18 cellular contexts compared by ENCODE assay signal in genomic region chr15:78623786-78624497, GRCh38. TPM values are rescaled to one million over a fixed set of nuclear protein-coding genes. Genes with fewer than 3 reads are reported as not detected.
A peak's percentile ranks its signal among the peaks of the same experiment; 100 is the strongest.
DNase-seq lines count a peak whose midpoint lies in the region; ATAC-seq and TF ChIP-seq lines count a peak whose summit lies in the region.
"Had no signal": no experiment of that assay in that cellular context is flagged by ENCODE, and none has a peak within 500 bp of the region (broad histone marks: within the 10 kb centered on the region; RNA-seq: fewer than 3 reads in every experiment).

No MANE protein-coding gene starts in this region.

- H3K36me3 Mint-ChIP-seq in H9 (ENCODE audit: insufficient read depth in 1 of 3, low read depth in 3 of 3) = no peaks in the 10 kb centered on the region

- H3K18ac ChIP-seq in H9 (ENCODE audit: insufficient read length, low read depth, low read length) = no peak overlapping the region

- H2BK15ac ChIP-seq in H9 (ENCODE audit: low read depth, low read length) = no peak overlapping the region

- H3K27me3 ChIP-seq in RWPE2 (ENCODE audit: insufficient read depth, poor library complexity, severe bottlenecking) = peaks cover 37% of the 10 kb centered on the region
- H3K27me3 ChIP-seq in hepatocyte = peaks cover 70% of the 10 kb centered on the region
- H3K27me3 ChIP-seq in H9 (ENCODE audit: insufficient read depth, low read length) = peaks cover 7% of the 10 kb centered on the region; the same call in 1 of the 2 replicates

- H3K79me2 ChIP-seq in hepatocyte (no peaks in the 10 kb centered on the region), H9 (ENCODE audit: insufficient read depth, low read length) (no peaks in the 10 kb centered on the region)

- H3K4me1 ChIP-seq in RWPE2 (ENCODE audit: insufficient read depth, poor library complexity, severe bottlenecking) = peaks cover 8% of the 10 kb centered on the region
- no peaks in the 10 kb centered on the region for H3K4me1 ChIP-seq in hepatocyte (ENCODE audit: insufficient read depth)
- H3K4me1 ChIP-seq in H9 (ENCODE audit: insufficient read depth, low read length) = no peaks in the 10 kb centered on the region

- no peak overlapping the region for H3K27ac ChIP-seq in RWPE2 (ENCODE audit: poor library complexity, severe bottlenecking)
- H3K27ac ChIP-seq in hepatocyte = no peak overlapping the region
- H3K27ac ChIP-seq in H9 (ENCODE audit: insufficient read length, low read depth, low read length) = no peak overlapping the region
- H3K27ac ChIP-seq: BLaER1 had no signal

- H2AK5ac ChIP-seq in H9 (ENCODE audit: insufficient read length, low read length) = no peak overlapping the region

- intact Hi-C loops in posterior vena cava (cut with DNase I) = no loop called here

- H2BK120ac ChIP-seq in H9 (ENCODE audit: low read depth, low read length, poor library complexity, severe bottlenecking) = no peak overlapping the region

- H3K27me3 Mint-ChIP-seq in H9 (ENCODE audit: low read depth) = peaks cover 58% of the 10 kb centered on the region

- no peak overlapping the region for H3K4me3 ChIP-seq in RWPE2 (ENCODE audit: severe bottlenecking)
- H3K4me3 ChIP-seq in hepatocyte = no peak overlapping the region
- H3K4me3 ChIP-seq: BLaER1, GM12878 had no signal

- no peak overlapping the region for H3K14ac ChIP-seq in H9 (ENCODE audit: insufficient read depth, low read length)

- H3K4me1 Mint-ChIP-seq in H9 = peaks cover 9 to 15% of the 10 kb centered on the region in 2 experiments

- H2BK5ac ChIP-seq in H9 (ENCODE audit: insufficient read length, low read length) = no peak overlapping the region

- no peaks in the 10 kb centered on the region for H3K9me2 ChIP-seq in hepatocyte (replicated peaks; ENCODE audit: insufficient read depth)

- H2BK12ac ChIP-seq in H9 (ENCODE audit: insufficient read length, low read depth, low read length) = no peak overlapping the region

- no peak overlapping the region for H3K56ac ChIP-seq in H9 (ENCODE audit: insufficient read length, low read depth, low read length)

- H3K9me3 ChIP-seq in RWPE2 (ENCODE audit: severe bottlenecking) = no peaks in the 10 kb centered on the region
- H3K9me3 ChIP-seq in hepatocyte (ENCODE audit: low read depth) = no peaks in the 10 kb centered on the region
- H3K9me3 ChIP-seq in H9 (ENCODE audit: control insufficient read depth, low read depth, low read length) = no peaks in the 10 kb centered on the region
- H3K9me3 ChIP-seq: BLaER1 had no signal

- H3K9me3 Mint-ChIP-seq in H9 = no peaks in the 10 kb centered on the region; a peak in 1 of 5 replicates
- H3K9me3 Mint-ChIP-seq: CD8-positive, alpha-beta memory T cell had no signal

- H3K23me2 ChIP-seq in H9 (ENCODE audit: insufficient read length, low read depth, low read length, poor library complexity, severe bottlenecking) = peaks cover 10% of the 10 kb centered on the region

- no peak overlapping the region for H4K8ac ChIP-seq in H9 (replicated peaks; ENCODE audit: insufficient read length, low read depth, low read length)

- WGBS in hepatocyte (ENCODE audit: low lambda C conversion rate, missing lambda C conversion rate) = 87% methylated on average over 7 of the region's 7 CpGs
- no CpG with 5 or more reads among the region's 7 CpGs for WGBS in H9 (ENCODE audit: extremely low coverage, insufficient read length, low lambda C conversion rate)

- no peak overlapping the region for H3K27ac Mint-ChIP-seq in H9
- H3K27ac Mint-ChIP-seq: CD8-positive, alpha-beta memory T cell had no signal

- H2BK20ac ChIP-seq in H9 (ENCODE audit: low read depth, low read length, poor library complexity, severe bottlenecking) = no peak overlapping the region

- no peak overlapping the region for H3K4ac ChIP-seq in H9 (ENCODE audit: low read depth, low read length)

- DNase-seq in D341Med (ENCODE audit: low spot score) (peak; percentile 12), RWPE2 (ENCODE audit: low spot score) (peak; percentile 33), epidermal melanocyte (ENCODE audit: insufficient read length, low spot score) (peak; percentile 8), posterior vena cava (ENCODE audit: low spot score) (peak; percentile 30), hepatocyte (ENCODE audit: low spot score) (no peak), H9 (no peak), NCI-H1930 (lab: John Stamatoyannopoulos, UW) (no peak)
- DNase-seq: 8988T; AML-193; CD8-positive, alpha-beta memory T cell; DMS 273 treated with DMSO at 0.1 percent for 48 hours; DMS79; HCEC 1CT; IMR-90 had no signal

- ATAC-seq in RWPE2 (ENCODE audit: low read depth) = no peak
- ATAC-seq: GM12878 had no signal

- no peaks in the 10 kb centered on the region for H3K36me3 ChIP-seq in RWPE2 (ENCODE audit: low read depth)
- H3K36me3 ChIP-seq in hepatocyte (replicated peaks; ENCODE audit: insufficient read depth, low read depth) = no peaks in the 10 kb centered on the region
- H3K36me3 ChIP-seq: BLaER1 had no signal

- H3K9ac ChIP-seq in H9 (ENCODE audit: extremely low read depth, insufficient read length, low read length) = no peak overlapping the region
- H3K9ac ChIP-seq: BLaER1 had no signal

- TF ChIP-seq CTCF in RWPE2 (IDR thresholded peaks at IDR 0.05; ENCODE audit: poor library complexity, severe bottlenecking) (no peak), hepatocyte (IDR thresholded peaks at IDR 0.05; ENCODE audit: poor library complexity) (no peak), H9 (conservative IDR thresholded peaks at IDR 0.05) (no peak)

- no peak overlapping the region for H4K5ac ChIP-seq in H9 (ENCODE audit: insufficient read length, low read depth, low read length)

- H2AFZ ChIP-seq in hepatocyte (no peak overlapping the region), H9 (ENCODE audit: low read length) (no peak overlapping the region)

- no peak overlapping the region for H3K4me3 Mint-ChIP-seq in H9
- H3K4me3 Mint-ChIP-seq: CD8-positive, alpha-beta memory T cell had no signal

- H3K4me2 ChIP-seq in hepatocyte = no peak overlapping the region
- no peak overlapping the region for H3K4me2 ChIP-seq in H9 (ENCODE audit: insufficient read depth, insufficient read length, low read length)
- H3K4me2 ChIP-seq: BLaER1 had no signal

- no peaks in the 10 kb centered on the region for H3K79me1 ChIP-seq in H9 (ENCODE audit: insufficient read depth, low read depth, low read length, poor library complexity, severe bottlenecking)

- H4K91ac ChIP-seq in H9 (ENCODE audit: insufficient read length, low read depth, low read length) = no peak overlapping the region

- no peak overlapping the region for H3K23ac ChIP-seq in H9 (ENCODE audit: insufficient read length, low read depth, low read length)

- no peaks in the 10 kb centered on the region for H4K20me1 ChIP-seq in hepatocyte (ENCODE audit: insufficient read depth, poor library complexity, severe bottlenecking)
- no peaks in the 10 kb centered on the region for H4K20me1 ChIP-seq in H9 (ENCODE audit: control insufficient read depth, insufficient read depth, insufficient read length)

- H3T11ph ChIP-seq in H9 (ENCODE audit: low read length) = no peak overlapping the region

RNA-seq across cellular contexts. Expression of gene CHRNA3, which starts 3.1 kb away (rescaled TPM):
- total RNA-seq in posterior vena cava = not detected
- total RNA-seq in hepatocyte = 0.12 and 2.3 TPM in 2 replicates
- 1.7 and 2.5 TPM in 2 replicates for polyA plus RNA-seq in hepatocyte
- total RNA-seq in H9 (2021) = 0.81 and 1.1 TPM in 2 replicates
- total RNA-seq: CD8-positive, alpha-beta memory T cell; GM12878; HT-29; IMR-90 had no signal
- polyA plus RNA-seq: CD8-positive, alpha-beta memory T cell; IMR-90 had no signal

RNA-seq across cellular contexts. Expression of gene CHRNB4, which starts 17.1 kb away (rescaled TPM):
- total RNA-seq in posterior vena cava (not detected), hepatocyte (not detected in 2 replicates), H9 (2021) (1.9 TPM in 2 replicates)
- 0.48 TPM in 1 of 2 replicates, not detected in the other for polyA plus RNA-seq in hepatocyte
- total RNA-seq: CD8-positive, alpha-beta memory T cell; G401; GM12878; HT-29; IMR-90 had no signal
- polyA plus RNA-seq: CD8-positive, alpha-beta memory T cell; IMR-90 had no signal

RNA-seq across cellular contexts. Expression of gene CHRNA5, which starts 58.6 kb away (rescaled TPM):
- total RNA-seq in posterior vena cava (1 to 10 TPM in 1 of 2 donors, under 1 TPM in 1; 0.74 to 3.1 TPM), hepatocyte (1.9 and 3.1 TPM in 2 replicates), H9 (2021) (16.5 and 21.6 TPM in 2 replicates)
- polyA plus RNA-seq in hepatocyte = 1.1 and 1.5 TPM in 2 replicates

Comparison
In these comparisons a context has a peak if more than half of its experiments do, and no peak if none do; other contexts are left out.
1. DNase-seq: peak in D341Med (single experiment), RWPE2 (single experiment), epidermal melanocyte (single experiment) and posterior vena cava (single experiment); none in hepatocyte (single experiment), H9 (single experiment) and NCI-H1930 (0 of 2).